Comparison of ENCODE assay signal across 2 cellular contexts in the genomic region with DNA sequence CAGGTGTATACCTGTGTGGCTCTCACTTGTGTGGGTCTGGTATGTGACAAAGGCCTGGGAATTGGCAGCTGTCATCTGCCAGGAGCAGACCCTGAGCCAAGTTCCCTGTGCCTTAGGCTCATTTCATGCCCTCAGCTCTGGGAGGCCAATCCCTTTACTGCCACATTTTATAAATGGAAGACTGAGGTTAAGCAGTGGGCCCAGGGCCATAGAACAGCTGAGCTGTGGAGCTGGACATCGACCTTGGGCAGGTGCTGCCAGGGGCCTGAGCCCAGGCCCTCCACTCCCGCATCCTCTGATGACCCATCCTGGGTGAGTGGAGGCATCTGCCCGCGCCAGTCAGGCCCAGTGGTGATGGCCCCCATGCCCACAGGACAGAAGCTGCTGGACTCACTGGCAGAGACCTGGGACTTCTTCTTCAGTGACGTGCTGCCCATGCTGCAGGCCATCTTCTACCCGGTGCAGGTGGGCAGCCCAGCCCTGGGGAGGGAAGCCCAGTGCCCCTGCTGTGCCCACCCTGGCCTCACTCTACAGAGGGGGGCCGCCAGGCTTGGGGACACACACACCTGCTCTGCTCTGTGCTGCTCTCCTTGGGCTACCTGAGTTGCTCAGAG.
A peak's percentile ranks its signal among the peaks of the same experiment; 100 is the strongest.
TF ChIP-seq lines count a peak whose summit lies in the region.

No MANE protein-coding gene starts in this region.

TF ChIP-seq in IMR-90, 13 proteins besides CTCF, POLR2A, EP300 and RAD21:
- no peak for TF ChIP-seq MAZ (IDR thresholded peaks at IDR 0.05; ENCODE audit: borderline replicate concordance, low read depth, low read length)
- TF ChIP-seq, protein P1, sequence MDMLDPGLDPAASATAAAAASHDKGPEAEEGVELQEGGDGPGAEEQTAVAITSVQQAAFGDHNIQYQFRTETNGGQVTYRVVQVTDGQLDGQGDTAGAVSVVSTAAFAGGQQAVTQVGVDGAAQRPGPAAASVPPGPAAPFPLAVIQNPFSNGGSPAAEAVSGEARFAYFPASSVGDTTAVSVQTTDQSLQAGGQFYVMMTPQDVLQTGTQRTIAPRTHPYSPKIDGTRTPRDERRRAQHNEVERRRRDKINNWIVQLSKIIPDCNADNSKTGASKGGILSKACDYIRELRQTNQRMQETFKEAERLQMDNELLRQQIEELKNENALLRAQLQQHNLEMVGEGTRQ (IDR thresholded peaks at IDR 0.05; ENCODE audit: low read depth, low read length), result no peak
- TF ChIP-seq FOS (IDR thresholded peaks at IDR 0.05; ENCODE audit: low read depth, low read length), result no peak
- no peak for TF ChIP-seq CEBPB (IDR thresholded peaks at IDR 0.05; ENCODE audit: low read depth, low read length)
- TF ChIP-seq RCOR1 (IDR thresholded peaks at IDR 0.05; ENCODE audit: insufficient replicate concordance, low read length), result no peak
- TF ChIP-seq MXI1 (IDR thresholded peaks at IDR 0.05; ENCODE audit: borderline replicate concordance, low read depth, low read length), result no peak
- no peak for TF ChIP-seq NFE2L2 (IDR thresholded peaks at IDR 0.05; ENCODE audit: low read depth, low read length)
- TF ChIP-seq, protein P2, sequence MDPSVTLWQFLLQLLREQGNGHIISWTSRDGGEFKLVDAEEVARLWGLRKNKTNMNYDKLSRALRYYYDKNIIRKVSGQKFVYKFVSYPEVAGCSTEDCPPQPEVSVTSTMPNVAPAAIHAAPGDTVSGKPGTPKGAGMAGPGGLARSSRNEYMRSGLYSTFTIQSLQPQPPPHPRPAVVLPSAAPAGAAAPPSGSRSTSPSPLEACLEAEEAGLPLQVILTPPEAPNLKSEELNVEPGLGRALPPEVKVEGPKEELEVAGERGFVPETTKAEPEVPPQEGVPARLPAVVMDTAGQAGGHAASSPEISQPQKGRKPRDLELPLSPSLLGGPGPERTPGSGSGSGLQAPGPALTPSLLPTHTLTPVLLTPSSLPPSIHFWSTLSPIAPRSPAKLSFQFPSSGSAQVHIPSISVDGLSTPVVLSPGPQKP (IDR thresholded peaks at IDR 0.05; ENCODE audit: borderline replicate concordance, low read depth, low read length), result no peak
- no peak for TF ChIP-seq RFX5 (IDR thresholded peaks at IDR 0.05; ENCODE audit: low read depth, low read length)
- no peak for TF ChIP-seq MAFK (IDR thresholded peaks at IDR 0.05; ENCODE audit: low read depth, low read length)
- TF ChIP-seq BHLHE40 (IDR thresholded peaks at IDR 0.05; ENCODE audit: low read depth, low read length), result no peak
- no peak for TF ChIP-seq SMC3 (IDR thresholded peaks at IDR 0.05; ENCODE audit: low read depth, low read length)
- TF ChIP-seq CHD1 (IDR thresholded peaks at IDR 0.05; ENCODE audit: low read depth, low read length), result no peak
TF ChIP-seq in IMR-90: peak in this region for 0.

TF ChIP-seq in K562, 482 proteins besides CTCF, POLR2A, EP300 and RAD21:
- no peak for TF ChIP-seq POLR3G (IDR thresholded peaks at IDR 0.05; ENCODE audit: extremely low read depth, insufficient read length, insufficient replicate concordance)
- TF ChIP-seq ZEB2 (IDR thresholded peaks at IDR 0.05), result peak; percentile 7; the same call in 1 of the 2 replicates
- TF ChIP-seq ASH1L (IDR thresholded peaks at IDR 0.05; ENCODE audit: borderline replicate concordance, low read depth, partially characterized antibody), result no peak
- TF ChIP-seq POLR2G (IDR thresholded peaks at IDR 0.05; ENCODE audit: low read depth, low read length), result peak; percentile 20; the same call in 1 of the 2 replicates
